1 cellular context compared by ENCODE assay signal in the genomic region with DNA sequence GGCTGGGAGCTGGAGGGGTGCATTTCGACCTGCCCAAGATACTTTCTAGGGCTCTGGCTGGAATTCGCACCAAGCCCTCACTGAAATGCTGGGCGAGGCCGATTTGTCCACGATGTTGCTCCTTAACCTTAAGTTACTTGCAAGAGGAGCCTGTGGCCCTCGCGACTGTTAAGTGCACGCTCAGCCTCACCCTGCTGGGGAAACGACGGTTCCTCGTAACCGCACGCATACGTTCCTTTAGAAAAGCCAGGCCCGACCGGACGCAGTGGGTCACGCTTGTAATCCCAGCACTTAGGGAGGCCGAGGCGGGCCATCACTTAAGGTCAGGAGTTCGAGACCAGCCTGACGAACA.
TF ChIP-seq lines count a peak whose summit lies in the region.

No MANE protein-coding gene starts in this region.

TF ChIP-seq in HepG2, 621 proteins besides CTCF, POLR2A, EP300 and RAD21 (continued from another document):
- TF ChIP-seq, protein P1, sequence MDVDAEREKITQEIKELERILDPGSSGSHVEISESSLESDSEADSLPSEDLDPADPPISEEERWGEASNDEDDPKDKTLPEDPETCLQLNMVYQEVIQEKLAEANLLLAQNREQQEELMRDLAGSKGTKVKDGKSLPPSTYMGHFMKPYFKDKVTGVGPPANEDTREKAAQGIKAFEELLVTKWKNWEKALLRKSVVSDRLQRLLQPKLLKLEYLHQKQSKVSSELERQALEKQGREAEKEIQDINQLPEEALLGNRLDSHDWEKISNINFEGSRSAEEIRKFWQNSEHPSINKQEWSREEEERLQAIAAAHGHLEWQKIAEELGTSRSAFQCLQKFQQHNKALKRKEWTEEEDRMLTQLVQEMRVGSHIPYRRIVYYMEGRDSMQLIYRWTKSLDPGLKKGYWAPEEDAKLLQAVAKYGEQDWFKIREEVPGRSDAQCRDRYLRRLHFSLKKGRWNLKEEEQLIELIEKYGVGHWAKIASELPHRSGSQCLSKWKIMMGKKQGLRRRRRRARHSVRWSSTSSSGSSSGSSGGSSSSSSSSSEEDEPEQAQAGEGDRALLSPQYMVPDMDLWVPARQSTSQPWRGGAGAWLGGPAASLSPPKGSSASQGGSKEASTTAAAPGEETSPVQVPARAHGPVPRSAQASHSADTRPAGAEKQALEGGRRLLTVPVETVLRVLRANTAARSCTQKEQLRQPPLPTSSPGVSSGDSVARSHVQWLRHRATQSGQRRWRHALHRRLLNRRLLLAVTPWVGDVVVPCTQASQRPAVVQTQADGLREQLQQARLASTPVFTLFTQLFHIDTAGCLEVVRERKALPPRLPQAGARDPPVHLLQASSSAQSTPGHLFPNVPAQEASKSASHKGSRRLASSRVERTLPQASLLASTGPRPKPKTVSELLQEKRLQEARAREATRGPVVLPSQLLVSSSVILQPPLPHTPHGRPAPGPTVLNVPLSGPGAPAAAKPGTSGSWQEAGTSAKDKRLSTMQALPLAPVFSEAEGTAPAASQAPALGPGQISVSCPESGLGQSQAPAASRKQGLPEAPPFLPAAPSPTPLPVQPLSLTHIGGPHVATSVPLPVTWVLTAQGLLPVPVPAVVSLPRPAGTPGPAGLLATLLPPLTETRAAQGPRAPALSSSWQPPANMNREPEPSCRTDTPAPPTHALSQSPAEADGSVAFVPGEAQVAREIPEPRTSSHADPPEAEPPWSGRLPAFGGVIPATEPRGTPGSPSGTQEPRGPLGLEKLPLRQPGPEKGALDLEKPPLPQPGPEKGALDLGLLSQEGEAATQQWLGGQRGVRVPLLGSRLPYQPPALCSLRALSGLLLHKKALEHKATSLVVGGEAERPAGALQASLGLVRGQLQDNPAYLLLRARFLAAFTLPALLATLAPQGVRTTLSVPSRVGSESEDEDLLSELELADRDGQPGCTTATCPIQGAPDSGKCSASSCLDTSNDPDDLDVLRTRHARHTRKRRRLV (CRISPR knock-in tag; IDR thresholded peaks at IDR 0.05) = 0 out of 2 replicates have a peak, but pooled peaks have one; percentile 58
- TF ChIP-seq, protein P2, sequence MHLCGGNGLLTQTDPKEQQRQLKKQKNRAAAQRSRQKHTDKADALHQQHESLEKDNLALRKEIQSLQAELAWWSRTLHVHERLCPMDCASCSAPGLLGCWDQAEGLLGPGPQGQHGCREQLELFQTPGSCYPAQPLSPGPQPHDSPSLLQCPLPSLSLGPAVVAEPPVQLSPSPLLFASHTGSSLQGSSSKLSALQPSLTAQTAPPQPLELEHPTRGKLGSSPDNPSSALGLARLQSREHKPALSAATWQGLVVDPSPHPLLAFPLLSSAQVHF (CRISPR knock-in tag; IDR thresholded peaks at IDR 0.05) = peak; percentile 77; the same call in 1 of the 2 replicates
- 0 out of 2 replicates have a peak, but pooled peaks have one; percentile 55 for TF ChIP-seq DNMT1 (CRISPR knock-in tag; IDR thresholded peaks at IDR 0.05)
- TF ChIP-seq ZBTB10 (CRISPR knock-in tag; IDR thresholded peaks at IDR 0.05; ENCODE audit: borderline replicate concordance) = peak; percentile 21; the same call in 1 of the 2 replicates
- TF ChIP-seq SP2 (CRISPR knock-in tag; IDR thresholded peaks at IDR 0.05) = no peak
- 0 out of 2 replicates have a peak, but pooled peaks have one; percentile 27 for TF ChIP-seq ZNF160 (CRISPR knock-in tag; IDR thresholded peaks at IDR 0.05)
- TF ChIP-seq ZBTB25 (CRISPR knock-in tag; IDR thresholded peaks at IDR 0.05) = 0 out of 2 replicates have a peak, but pooled peaks have one; percentile 4
- peak; percentile 50; the same call in 1 of the 2 replicates for TF ChIP-seq ZNF589 (CRISPR knock-in tag; conservative IDR thresholded peaks at IDR 0.05)
- no peak for TF ChIP-seq BHLHE40 (IDR thresholded peaks at IDR 0.05; ENCODE audit: low read length)
- 0 out of 2 replicates have a peak, but pooled peaks have one; percentile 62 for TF ChIP-seq ZNF138 (CRISPR knock-in tag; IDR thresholded peaks at IDR 0.05; ENCODE audit: low read depth)
- TF ChIP-seq ZNF724P (CRISPR knock-in tag; IDR thresholded peaks at IDR 0.05; ENCODE audit: borderline replicate concordance) = 0 out of 2 replicates have a peak, but pooled peaks have one; percentile 37
- 0 out of 2 replicates have a peak, but pooled peaks have one; percentile 60 for TF ChIP-seq CHCHD3 (CRISPR knock-in tag; IDR thresholded peaks at IDR 0.05)
- no peak for TF ChIP-seq MAZ (IDR thresholded peaks at IDR 0.05; ENCODE audit: borderline replicate concordance, low read depth, low read length)
- TF ChIP-seq MAZ (CRISPR knock-in tag; IDR thresholded peaks at IDR 0.05; ENCODE audit: low read depth) = peak; percentile 13; the same call in 1 of the 2 replicates
- peak; percentile 35 for TF ChIP-seq ZNF687 (CRISPR knock-in tag; IDR thresholded peaks at IDR 0.05)
- TF ChIP-seq ARNT2 (CRISPR knock-in tag; IDR thresholded peaks at IDR 0.05; ENCODE audit: low read depth) = peak; percentile 18; the same call in 1 of the 2 replicates
- 0 out of 2 replicates have a peak, but pooled peaks have one; percentile 11 for TF ChIP-seq KLF13 (CRISPR knock-in tag; IDR thresholded peaks at IDR 0.05)
- TF ChIP-seq, protein P3, sequence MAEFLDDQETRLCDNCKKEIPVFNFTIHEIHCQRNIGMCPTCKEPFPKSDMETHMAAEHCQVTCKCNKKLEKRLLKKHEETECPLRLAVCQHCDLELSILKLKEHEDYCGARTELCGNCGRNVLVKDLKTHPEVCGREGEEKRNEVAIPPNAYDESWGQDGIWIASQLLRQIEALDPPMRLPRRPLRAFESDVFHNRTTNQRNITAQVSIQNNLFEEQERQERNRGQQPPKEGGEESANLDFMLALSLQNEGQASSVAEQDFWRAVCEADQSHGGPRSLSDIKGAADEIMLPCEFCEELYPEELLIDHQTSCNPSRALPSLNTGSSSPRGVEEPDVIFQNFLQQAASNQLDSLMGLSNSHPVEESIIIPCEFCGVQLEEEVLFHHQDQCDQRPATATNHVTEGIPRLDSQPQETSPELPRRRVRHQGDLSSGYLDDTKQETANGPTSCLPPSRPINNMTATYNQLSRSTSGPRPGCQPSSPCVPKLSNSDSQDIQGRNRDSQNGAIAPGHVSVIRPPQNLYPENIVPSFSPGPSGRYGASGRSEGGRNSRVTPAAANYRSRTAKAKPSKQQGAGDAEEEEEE (CRISPR knock-in tag; IDR thresholded peaks at IDR 0.05; ENCODE audit: borderline replicate concordance) = 0 out of 2 replicates have a peak, but pooled peaks have one; percentile 87
TF ChIP-seq in HepG2: peak in this region for 42.
